ENCODE assay signal across 1 cellular context in genomic region chr9:38035873-38036272, GRCh38.
TF ChIP-seq lines count a peak whose summit lies in the region.

No MANE protein-coding gene starts in this region.

TF ChIP-seq in WTC11, 78 proteins besides CTCF, POLR2A, EP300 and RAD21 (continued from another document):
- TF ChIP-seq, protein P1, sequence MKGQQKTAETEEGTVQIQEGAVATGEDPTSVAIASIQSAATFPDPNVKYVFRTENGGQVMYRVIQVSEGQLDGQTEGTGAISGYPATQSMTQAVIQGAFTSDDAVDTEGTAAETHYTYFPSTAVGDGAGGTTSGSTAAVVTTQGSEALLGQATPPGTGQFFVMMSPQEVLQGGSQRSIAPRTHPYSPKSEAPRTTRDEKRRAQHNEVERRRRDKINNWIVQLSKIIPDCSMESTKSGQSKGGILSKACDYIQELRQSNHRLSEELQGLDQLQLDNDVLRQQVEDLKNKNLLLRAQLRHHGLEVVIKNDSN (CRISPR knock-in tag; IDR thresholded peaks at IDR 0.05) = no peak
- TF ChIP-seq NR2C2 (CRISPR knock-in tag; IDR thresholded peaks at IDR 0.05) (no peak), TEAD4 (CRISPR knock-in tag; IDR thresholded peaks at IDR 0.05) (no peak)
